ENCODE assay signal across 18 cellular contexts in the genomic region with DNA sequence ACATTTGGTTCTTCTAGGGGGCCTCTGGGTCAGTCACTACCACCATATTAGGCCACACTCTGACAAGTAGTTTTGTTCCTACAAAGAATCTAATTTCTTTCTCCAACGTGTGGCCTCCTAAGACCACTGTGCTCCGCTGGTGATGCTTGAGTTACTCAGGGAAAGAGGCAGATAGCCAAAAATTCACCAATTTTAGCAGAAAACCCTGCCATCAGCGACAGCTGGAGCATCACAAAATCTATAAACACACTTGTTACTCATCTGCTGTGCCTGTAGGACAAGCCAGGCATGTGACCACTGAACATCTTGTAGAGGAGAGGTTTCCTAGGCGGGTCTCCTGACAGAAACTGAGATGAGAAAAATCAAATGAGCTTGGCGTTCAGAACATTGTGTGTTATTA.
DNase-seq lines count a peak whose midpoint lies in the region; TF ChIP-seq lines count a peak whose summit lies in the region.
"Had no signal": no experiment of that assay in that cellular context is flagged by ENCODE, and none has a peak within 500 bp of the region (broad histone marks: within the 10 kb centered on the region; RNA-seq: fewer than 3 reads in every experiment).

No MANE protein-coding gene starts in this region.

- DNase-seq in AG04450 (ENCODE audit: low read depth, low spot score) (peak; percentile 87), NCI-H446 treated with DMSO at 0.1 percent for 48 hours (lab: John Stamatoyannopoulos, UW) (peak; percentile 73), left ventricle myocardium inferior (no peak), sigmoid colon (peak; percentile 90), cortex of kidney (lab: John Stamatoyannopoulos, UW) (no peak), NCI-H748 (lab: John Stamatoyannopoulos, UW; ENCODE audit: unreplicated experiment) (no peak), T-helper 2 cell (no peak)
- no peak for DNase-seq in stimulated activated CD4-positive, alpha-beta T cell treated with anti-CD3 and anti-CD28 coated beads, Interleukin-1b, Interleukin-23, amount 100 ng/mL, for 48 hours
- DNase-seq: activated CD4-positive, alpha-beta memory T cell treated with anti-CD3 and anti-CD28 coated beads for 36 hours; activated T-cell treated with anti-CD3 and anti-CD28 coated beads, Interleukin-2, amount 50 U/mL, for 24 hours; brain microvascular endothelial cell; CD4-positive, CD25-positive, alpha-beta regulatory T cell; nucleus accumbens; RPMI8226; SW 1271 had no signal

- no peak overlapping the region for H3K4me3 ChIP-seq in AG04450 (ENCODE audit: low read depth, low read length)
- no peak overlapping the region for H3K4me3 ChIP-seq in left ventricle myocardium inferior
- H3K4me3 ChIP-seq in sigmoid colon: no peak overlapping the region
- H3K4me3 ChIP-seq: smooth muscle cell had no signal

- no peak for TF ChIP-seq POLR2A in sigmoid colon (IDR thresholded peaks at IDR 0.05)

- no peaks in the 10 kb centered on the region for H3K27me3 ChIP-seq in AG04450 (ENCODE audit: control insufficient read depth, insufficient read depth, low read length)
- no peaks in the 10 kb centered on the region for H3K27me3 ChIP-seq in left ventricle myocardium inferior (ENCODE audit: low read depth)
- no peaks in the 10 kb centered on the region for H3K27me3 ChIP-seq in sigmoid colon
- H3K27me3 ChIP-seq: brain microvascular endothelial cell had no signal

- WGBS in sigmoid colon, 2 donors: 66 to 81% methylated on average over 5 of the region's 5 CpGs

- H3K4me1 ChIP-seq in left ventricle myocardium inferior (peaks cover 87% of the 10 kb centered on the region), sigmoid colon (peaks cover 0 to 94% (median 77%) of the 10 kb centered on the region in 4 donors)

- POLR2A ChIA-PET in AG04450 (lab: Yijun Ruan, JAX): interaction anchor here (1.0 to 1.9 kb wide), 3 partner anchors 23 to 47 kb away, joined by 3 to 10 read pairs (median 6); no protein-coding TSS in a partner anchor

- H3K27ac ChIP-seq in AG04450 (ENCODE audit: low read depth, low read length) (peak overlapping the region; percentile 81), left ventricle myocardium inferior (replicated peaks) (peak overlapping the region; percentile 44), sigmoid colon (peak overlapping the region; percentile 84 to 90 (median 87))
- H3K27ac ChIP-seq: brain microvascular endothelial cell, KMS-11, VCaP had no signal

- TF ChIP-seq CTCF in AG04450 (IDR thresholded peaks at IDR 0.05; ENCODE audit: low read depth, low read length) (0 out of 2 replicates have a peak, but pooled peaks have one; percentile 8), left ventricle myocardium inferior (IDR thresholded peaks at IDR 0.05; ENCODE audit: borderline replicate concordance) (no peak), sigmoid colon (IDR thresholded peaks at IDR 0.05) (no peak)

- TF ChIP-seq EP300 in sigmoid colon (IDR thresholded peaks at IDR 0.05): peak in 2 of 4 donors; percentile 7 to 62

- no peaks in the 10 kb centered on the region for H3K9me3 ChIP-seq in AG04450 (ENCODE audit: control insufficient read depth, insufficient read depth, low read length)
- H3K9me3 ChIP-seq in left ventricle myocardium inferior (replicated peaks): no peaks in the 10 kb centered on the region
- no peaks in the 10 kb centered on the region for H3K9me3 ChIP-seq in sigmoid colon

- no peaks in the 10 kb centered on the region for H3K36me3 ChIP-seq in left ventricle myocardium inferior
- H3K36me3 ChIP-seq in sigmoid colon: no peaks in the 10 kb centered on the region
- H3K36me3 ChIP-seq: brain microvascular endothelial cell had no signal

- intact Hi-C loops in left ventricle myocardium inferior (cut with micrococcal nuclease): no loop called here
- intact Hi-C loops in sigmoid colon (cut with DNase I): no loop called here

- CTCF ChIA-PET in AG04450 (lab: Charles Lee): interaction anchor here (1.0 to 1.8 kb wide), 3 partner anchors 47 to 293 kb away, joined by 3 to 10 read pairs (median 4); no protein-coding TSS in a partner anchor

Comparison
In these comparisons a context has a peak if more than half of its experiments do, and no peak if none do; other contexts are left out.
1. DNase-seq: peak in AG04450 (single experiment), NCI-H446 treated with DMSO at 0.1 percent for 48 hours (single experiment) and sigmoid colon (single experiment); none in left ventricle myocardium inferior (single experiment), cortex of kidney (single experiment), stimulated activated CD4-positive, alpha-beta T cell treated with anti-CD3 and anti-CD28 coated beads, Interleukin-1b, Interleukin-23, amount 100 ng/mL, for 48 hours (single experiment), NCI-H748 (single experiment) and T-helper 2 cell (0 of 5).
2. Peak in every context shown above with its lines, with median percentiles within 50 percentile points of each other: H3K27ac ChIP-seq.